In genomic region chr10:48243921-48244320, GRCh38 we compare ENCODE assay signal across 3 cellular contexts. TPM values are rescaled to one million over a fixed set of nuclear protein-coding genes. Genes with fewer than 3 reads are reported as not detected.
"Had no signal": no experiment of that assay in that cellular context is flagged by ENCODE, and none has a peak within 500 bp of the region (broad histone marks: within the 10 kb centered on the region; RNA-seq: fewer than 3 reads in every experiment).

No MANE protein-coding gene starts in this region.

RNA-seq across cellular contexts. Expression of gene FRMPD2, which starts 30.6 kb away (rescaled TPM):
- total RNA-seq: LHCN-M2, M059J, NCI-H460 had no signal
